21 cellular contexts compared by ENCODE assay signal in the genomic region with DNA sequence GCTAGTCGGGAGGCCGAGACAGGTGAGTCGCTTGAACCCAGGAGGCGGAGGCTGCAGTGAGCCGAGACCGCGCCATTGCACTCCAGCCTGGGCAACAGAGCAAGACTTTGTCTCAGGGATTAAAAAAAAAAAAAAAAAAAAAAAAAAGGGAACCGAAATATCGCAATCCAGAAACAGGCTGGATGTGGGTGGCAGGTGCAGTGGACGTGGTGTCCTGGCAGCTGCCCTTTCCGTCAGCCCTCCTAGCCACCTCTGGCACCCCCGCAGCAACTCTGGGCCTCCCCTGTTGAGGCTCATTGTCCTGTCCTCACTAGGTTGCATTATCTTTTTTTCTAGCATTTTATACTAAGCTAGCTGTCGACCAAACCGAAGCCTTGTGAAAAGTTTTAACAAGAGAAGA.
"Had no signal": no experiment of that assay in that cellular context is flagged by ENCODE, and none has a peak within 500 bp of the region (broad histone marks: within the 10 kb centered on the region; RNA-seq: fewer than 3 reads in every experiment).

No MANE protein-coding gene starts in this region.

- H3K4me1 ChIP-seq: foreskin keratinocyte, prostate gland had no signal

- H3K4me3 ChIP-seq: ovary, prostate gland, spleen, upper lobe of left lung had no signal

- DNase-seq: activated CD4-positive, alpha-beta T cell treated with anti-CD3 and anti-CD28 coated beads, Interleukin-2, amount 50 U/mL, for 1 hour; activated CD8-positive, alpha-beta T cell treated with anti-CD3 and anti-CD28 coated beads, Interleukin-2, amount 10 ng/mL, durations not matched to agents 7 days and 5 days; activated gamma-delta T cell treated with Interleukin-2 at 50 U/mL for 16 hours; activated T-cell treated with anti-CD3 and anti-CD28 coated beads, Interleukin-2, amount 50 U/mL, for 1 hour; aorta; effector CD4-positive, alpha-beta T cell; foreskin keratinocyte; immature natural killer cell; kidney glomerular epithelial cell; left ventricle myocardium superior; mammary epithelial cell; midbrain; ovary; spleen; stimulated activated CD4-positive, alpha-beta T cell treated with anti-CD3 and anti-CD28 coated beads, Interleukin-4, amount 100 ng/mL, for 1 hour; stimulated activated naive CD8-positive, alpha-beta T cell treated with anti-CD3 and anti-CD28 coated beads, Interleukin-15, Interleukin-2, amounts not matched to agents 100 U/mL and 50 U/mL, for 24 hours; T1000 had no signal

- H3K27me3 ChIP-seq: foreskin keratinocyte, ovary, spleen, upper lobe of left lung had no signal

- ATAC-seq: activated CD4-positive, CD25-positive, alpha-beta regulatory T cell treated with anti-CD3 and anti-CD28 coated beads, Interleukin-2, amount 50 U/mL, for 24 hours; activated CD8-positive, alpha-beta T cell treated with anti-CD3 and anti-CD28 coated beads, Interleukin-2, amount 10 ng/mL, durations not matched to agents 7 days and 5 days; foreskin keratinocyte; left ventricle myocardium superior; natural killer cell treated with Interleukin-12 subunit alpha and Interleukin-12 subunit beta and Interleukin-15 and Interleukin-18, amount 100 ng/mL, for 72 hours; stimulated activated naive CD8-positive, alpha-beta T cell treated with anti-CD3 and anti-CD28 coated beads, Interleukin-15, Interleukin-2, amounts not matched to agents 100 U/mL and 50 U/mL, for 24 hours had no signal

- H3K27ac ChIP-seq: foreskin keratinocyte, ovary, prostate gland, spleen, upper lobe of left lung had no signal

- H3K9me3 ChIP-seq: ovary, prostate gland, upper lobe of left lung had no signal

- H3K36me3 ChIP-seq: ovary, prostate gland, spleen, upper lobe of left lung had no signal
